ENCODE assay signal across 28 cellular contexts in genomic region chr6:14787274-14787673, GRCh38.
DNase-seq lines count a peak whose midpoint lies in the region; ATAC-seq and TF ChIP-seq lines count a peak whose summit lies in the region.
"Had no signal": no experiment of that assay in that cellular context is flagged by ENCODE, and none has a peak within 500 bp of the region (broad histone marks: within the 10 kb centered on the region; RNA-seq: fewer than 3 reads in every experiment).

No MANE protein-coding gene starts in this region.

- H2AFZ ChIP-seq in Loucy (ENCODE audit: low read length) = no peak overlapping the region
- H2AFZ ChIP-seq: GM23338 had no signal

- DNase-seq in activated T-cell treated with anti-CD3 and anti-CD28 coated beads, Interleukin-2, amount 50 U/mL, for 72 hours = peak; percentile 16 to 17
- DNase-seq in activated T-cell treated with anti-CD3 and anti-CD28 coated beads, Interleukin-2, amount 50 U/mL, for 4 hours = no peak
- DNase-seq in WTC11 (ENCODE audit: low spot score) = no peak
- no peak for DNase-seq in stimulated activated naive CD8-positive, alpha-beta T cell treated with anti-CD3 and anti-CD28 coated beads, Interleukin-15, Interleukin-2, amounts not matched to agents 100 U/mL and 50 U/mL, for 24 hours
- no peak for DNase-seq in activated T-helper 2 cell treated with anti-CD3 and anti-CD28 coated beads, Interferon-gamma antibody, Interleukin-2, Interleukin-4, amounts not matched to agents 10 μg/mL and 5 μg/mL and 100 μg/mL, durations not matched to agents 14 hours and 24 hours and 36 hours (ENCODE audit: low spot score)
- DNase-seq: CD8-positive, alpha-beta memory T cell; DMS 273 treated with DMSO at 0.1 percent for 48 hours; DMS79 treated with DMSO at 0.1 percent for 48 hours; GF-D8; HFFc6; MV-4-11; NCI-H1105; NCI-H1436 treated with DMSO at 0.1 percent for 48 hours; NCI-H187 treated with DMSO at 0.1 percent for 48 hours; NCI-H2171 treated with DMSO at 0.1 percent for 48 hours; NCI-H524; OCI-M1; Peyer's patch; SIG-M5; SK-N-SH; T-helper 17 cell had no signal

- no peak overlapping the region for H3K9ac ChIP-seq in Loucy (ENCODE audit: low read depth, low read length, poor library complexity, severe bottlenecking)
- H3K9ac ChIP-seq: SK-N-SH had no signal

- peaks cover 69% of the 10 kb centered on the region for H3K4me1 Mint-ChIP-seq in activated T-cell treated with anti-CD3 and anti-CD28 coated beads, Interleukin-2, amount 50 U/mL, for 72 hours (ENCODE audit: low read depth)
- H3K4me1 Mint-ChIP-seq in activated T-cell treated with anti-CD3 and anti-CD28 coated beads, Interleukin-2, amount 50 U/mL, for 4 hours (ENCODE audit: low read depth) = peaks cover 20% of the 10 kb centered on the region
- peaks cover 84% of the 10 kb centered on the region for H3K4me1 Mint-ChIP-seq in WTC11
- H3K4me1 Mint-ChIP-seq in activated T-helper 2 cell treated with anti-CD3 and anti-CD28 coated beads, Interferon-gamma antibody, Interleukin-2, Interleukin-4, amounts not matched to agents 10 μg/mL and 5 μg/mL and 100 μg/mL, durations not matched to agents 14 hours and 24 hours and 36 hours (ENCODE audit: low read depth) = peaks cover 48% of the 10 kb centered on the region

- H3K27ac Mint-ChIP-seq in activated T-cell treated with anti-CD3 and anti-CD28 coated beads, Interleukin-2, amount 50 U/mL, for 72 hours = peak overlapping the region; percentile 59
- 0 out of 2 replicates have a peak overlapping the region, but pooled peaks have one; percentile 15 for H3K27ac Mint-ChIP-seq in WTC11
- H3K27ac Mint-ChIP-seq in activated T-helper 2 cell treated with anti-CD3 and anti-CD28 coated beads, Interferon-gamma antibody, Interleukin-2, Interleukin-4, amounts not matched to agents 10 μg/mL and 5 μg/mL and 100 μg/mL, durations not matched to agents 14 hours and 24 hours and 36 hours = no peak overlapping the region
- H3K27ac Mint-ChIP-seq: B cell, HFFc6, IgD-negative memory B cell, T-helper 17 cell had no signal

- H3K9me3 Mint-ChIP-seq in activated T-cell treated with anti-CD3 and anti-CD28 coated beads, Interleukin-2, amount 50 U/mL, for 72 hours = no peaks in the 10 kb centered on the region
- no peaks in the 10 kb centered on the region for H3K9me3 Mint-ChIP-seq in activated T-cell treated with anti-CD3 and anti-CD28 coated beads, Interleukin-2, amount 50 U/mL, for 4 hours
- peaks cover 8% of the 10 kb centered on the region for H3K9me3 Mint-ChIP-seq in WTC11
- H3K9me3 Mint-ChIP-seq in activated T-helper 2 cell treated with anti-CD3 and anti-CD28 coated beads, Interferon-gamma antibody, Interleukin-2, Interleukin-4, amounts not matched to agents 10 μg/mL and 5 μg/mL and 100 μg/mL, durations not matched to agents 14 hours and 24 hours and 36 hours = peaks cover 3% of the 10 kb centered on the region

- peaks cover 58% of the 10 kb centered on the region for H3K4me1 ChIP-seq in Loucy (ENCODE audit: insufficient read depth, low read length, poor library complexity, severe bottlenecking)

- intact Hi-C loops in activated T-helper 2 cell treated with anti-CD3 and anti-CD28 coated beads, Interferon-gamma antibody, Interleukin-2, Interleukin-4, amounts not matched to agents 10 μg/mL and 5 μg/mL and 100 μg/mL, durations not matched to agents 14 hours and 24 hours and 36 hours (cut with micrococcal nuclease) = loop anchor here (5.0 kb wide), 1 partner anchor 40 kb away; no protein-coding TSS in a partner anchor

- no peaks in the 10 kb centered on the region for H3K79me2 ChIP-seq in Loucy (ENCODE audit: insufficient read depth, low read length)

- peak overlapping the region in 1 of 2 donors; percentile 44 for H3K4me3 Mint-ChIP-seq in activated T-cell treated with anti-CD3 and anti-CD28 coated beads, Interleukin-2, amount 50 U/mL, for 72 hours
- no peak overlapping the region for H3K4me3 Mint-ChIP-seq in activated T-cell treated with anti-CD3 and anti-CD28 coated beads, Interleukin-2, amount 50 U/mL, for 4 hours
- no peak overlapping the region for H3K4me3 Mint-ChIP-seq in WTC11
- no peak overlapping the region for H3K4me3 Mint-ChIP-seq in activated T-helper 2 cell treated with anti-CD3 and anti-CD28 coated beads, Interferon-gamma antibody, Interleukin-2, Interleukin-4, amounts not matched to agents 10 μg/mL and 5 μg/mL and 100 μg/mL, durations not matched to agents 14 hours and 24 hours and 36 hours (ENCODE audit: low read depth)
- H3K4me3 Mint-ChIP-seq: B cell; CD8-positive, alpha-beta memory T cell; GM23338; HFFc6; IgD-negative memory B cell; T-helper 17 cell had no signal

- peak overlapping the region; percentile 34 for H3K4me2 ChIP-seq in Loucy (ENCODE audit: low read depth, low read length, poor library complexity, severe bottlenecking)
- H3K4me2 ChIP-seq: GM23338, SK-N-SH had no signal

- ATAC-seq in activated T-cell treated with anti-CD3 and anti-CD28 coated beads, Interleukin-2, amount 50 U/mL, for 72 hours (replicated peaks in 1 of 2) = peak; percentile 84 to 88
- ATAC-seq in activated T-cell treated with anti-CD3 and anti-CD28 coated beads, Interleukin-2, amount 50 U/mL, for 4 hours = no peak
- ATAC-seq in WTC11 = no peak
- ATAC-seq in stimulated activated naive CD8-positive, alpha-beta T cell treated with anti-CD3 and anti-CD28 coated beads, Interleukin-15, Interleukin-2, amounts not matched to agents 100 U/mL and 50 U/mL, for 24 hours = peak; percentile 28
- no peak for ATAC-seq in GM21576 (IDR thresholded peaks at IDR 0.05; ENCODE audit: unreplicated experiment)
- no peak for ATAC-seq in HG02763 (IDR thresholded peaks at IDR 0.05; ENCODE audit: unreplicated experiment)
- ATAC-seq: GM23338, T-helper 17 cell had no signal

- no peaks in the 10 kb centered on the region for H3K27me3 Mint-ChIP-seq in activated T-cell treated with anti-CD3 and anti-CD28 coated beads, Interleukin-2, amount 50 U/mL, for 72 hours (ENCODE audit: low read depth)
- H3K27me3 Mint-ChIP-seq in activated T-cell treated with anti-CD3 and anti-CD28 coated beads, Interleukin-2, amount 50 U/mL, for 4 hours (ENCODE audit: low read depth) = no peaks in the 10 kb centered on the region
- no peaks in the 10 kb centered on the region for H3K27me3 Mint-ChIP-seq in WTC11 (ENCODE audit: low read depth)
- no peaks in the 10 kb centered on the region for H3K27me3 Mint-ChIP-seq in activated T-helper 2 cell treated with anti-CD3 and anti-CD28 coated beads, Interferon-gamma antibody, Interleukin-2, Interleukin-4, amounts not matched to agents 10 μg/mL and 5 μg/mL and 100 μg/mL, durations not matched to agents 14 hours and 24 hours and 36 hours (ENCODE audit: low read depth)
- H3K27me3 Mint-ChIP-seq: B cell, T-helper 17 cell had no signal

- H3K4me3 ChIP-seq in Loucy (ENCODE audit: low read length, poor library complexity, severe bottlenecking) = no peak overlapping the region
- H3K4me3 ChIP-seq: GM23338, HAP-1, Peyer's patch had no signal

- peaks cover 3 to 5% of the 10 kb centered on the region in 2 donors for H3K36me3 Mint-ChIP-seq in activated T-cell treated with anti-CD3 and anti-CD28 coated beads, Interleukin-2, amount 50 U/mL, for 72 hours (ENCODE audit: insufficient read depth in 2 of 2)
- H3K36me3 Mint-ChIP-seq in activated T-cell treated with anti-CD3 and anti-CD28 coated beads, Interleukin-2, amount 50 U/mL, for 4 hours (ENCODE audit: insufficient read depth) = no peaks in the 10 kb centered on the region
- H3K36me3 Mint-ChIP-seq in WTC11 = peaks cover 8% of the 10 kb centered on the region
- H3K36me3 Mint-ChIP-seq in activated T-helper 2 cell treated with anti-CD3 and anti-CD28 coated beads, Interferon-gamma antibody, Interleukin-2, Interleukin-4, amounts not matched to agents 10 μg/mL and 5 μg/mL and 100 μg/mL, durations not matched to agents 14 hours and 24 hours and 36 hours (ENCODE audit: low read depth) = no peaks in the 10 kb centered on the region
- H3K36me3 Mint-ChIP-seq: CD8-positive, alpha-beta memory T cell had no signal

- CTCF ChIA-PET in WTC11 (lab: Charles Lee) = no interaction called here

- no peaks in the 10 kb centered on the region for H4K20me1 ChIP-seq in Loucy (ENCODE audit: insufficient read depth, low read length, poor library complexity, severe bottlenecking)

- no peak for TF ChIP-seq CTCF in Loucy (conservative IDR thresholded peaks at IDR 0.05; ENCODE audit: low read length)
- TF ChIP-seq CTCF in WTC11 (IDR thresholded peaks at IDR 0.05) = no peak

- no peaks in the 10 kb centered on the region for H3K9me3 ChIP-seq in Loucy (ENCODE audit: insufficient read depth, low read depth, low read length)
- H3K9me3 ChIP-seq: HAP-1, Peyer's patch, SK-N-SH had no signal

- H3K9me2 ChIP-seq in Loucy (replicated peaks; ENCODE audit: low read depth, low read length) = no peaks in the 10 kb centered on the region
- H3K9me2 ChIP-seq: SK-N-SH had no signal

- POLR2A ChIA-PET in WTC11 (lab: Charles Lee) = no interaction called here

- H3K36me3 ChIP-seq in Loucy (ENCODE audit: insufficient read depth, low read length) = no peaks in the 10 kb centered on the region
- H3K36me3 ChIP-seq: HAP-1, Peyer's patch had no signal

- H3F3A ChIP-seq in Loucy (ENCODE audit: low read depth) = no peaks in the 10 kb centered on the region

- no peaks in the 10 kb centered on the region for H3K27me3 ChIP-seq in Loucy (ENCODE audit: insufficient read depth, low read length, poor library complexity, severe bottlenecking)
- H3K27me3 ChIP-seq: Peyer's patch had no signal

TF ChIP-seq in WTC11, 78 proteins besides CTCF, POLR2A, EP300 and RAD21 (continues in another document):
- no peak for TF ChIP-seq ATF6 (CRISPR knock-in tag; IDR thresholded peaks at IDR 0.05)

Comparison
In these comparisons a context has a peak if more than half of its experiments do, and no peak if none do; other contexts are left out.
1. ATAC-seq: peak in activated T-cell treated with anti-CD3 and anti-CD28 coated beads, Interleukin-2, amount 50 U/mL, for 72 hours (2 of 2) and stimulated activated naive CD8-positive, alpha-beta T cell treated with anti-CD3 and anti-CD28 coated beads, Interleukin-15, Interleukin-2, amounts not matched to agents 100 U/mL and 50 U/mL, for 24 hours (single experiment); none in activated T-cell treated with anti-CD3 and anti-CD28 coated beads, Interleukin-2, amount 50 U/mL, for 4 hours (0 of 2), WTC11 (single experiment), GM21576 (single experiment) and HG02763 (single experiment).
2. DNase-seq: peak in activated T-cell treated with anti-CD3 and anti-CD28 coated beads, Interleukin-2, amount 50 U/mL, for 72 hours (2 of 2); none in activated T-cell treated with anti-CD3 and anti-CD28 coated beads, Interleukin-2, amount 50 U/mL, for 4 hours (single experiment), WTC11 (single experiment), stimulated activated naive CD8-positive, alpha-beta T cell treated with anti-CD3 and anti-CD28 coated beads, Interleukin-15, Interleukin-2, amounts not matched to agents 100 U/mL and 50 U/mL, for 24 hours (single experiment) and activated T-helper 2 cell treated with anti-CD3 and anti-CD28 coated beads, Interferon-gamma antibody, Interleukin-2, Interleukin-4, amounts not matched to agents 10 μg/mL and 5 μg/mL and 100 μg/mL, durations not matched to agents 14 hours and 24 hours and 36 hours (single experiment).